In genomic region chr1:14572861-14573260, GRCh38 we compare ENCODE assay signal across 32 cellular contexts.
"Had no signal": no experiment of that assay in that cellular context is flagged by ENCODE, and none has a peak within 500 bp of the region (broad histone marks: within the 10 kb centered on the region; RNA-seq: fewer than 3 reads in every experiment).

No MANE protein-coding gene starts in this region.

- H3K36me3 Mint-ChIP-seq: activated CD4-positive, alpha-beta memory T cell treated with anti-CD3 and anti-CD28 coated beads for 36 hours; activated CD8-positive, alpha-beta memory T cell treated with anti-CD3 and anti-CD28 coated beads, Interleukin-2, amount 10 ng/mL, durations not matched to agents 7 days and 5 days; activated naive CD4-positive, alpha-beta T cell treated with anti-CD3 and anti-CD28 coated beads, Interleukin-2, amount 50 U/mL, for 24 hours; activated naive CD8-positive, alpha-beta T cell treated with anti-CD3 and anti-CD28 coated beads for 36 hours had no signal

- H3K36me3 ChIP-seq: adrenal gland, esophagus muscularis mucosa, gastrocnemius medialis, WERI-Rb-1 had no signal

- H3K9me3 ChIP-seq: adrenal gland, body of pancreas, esophagus muscularis mucosa, gastrocnemius medialis had no signal

- H3K9me3 Mint-ChIP-seq: activated T-helper 1 cell treated with anti-CD3 and anti-CD28 coated beads, Interleukin-12 subunit alpha, Interleukin-12 subunit beta, Interleukin-2, Interleukin-4 antibody, amounts not matched to agents 30 ng/mL and 10 ng/mL and 1 ng/mL, durations not matched to agents 14 hours and 24 hours and 36 hours; T-helper 2 cell treated with Interferon-gamma antibody and Interleukin-4, amounts not matched to agents 5 μg/mL and 100 μg/mL, for 36 hours had no signal

- H3K27ac Mint-ChIP-seq: activated B cell treated with CpG ODN at 0.5 μM for 24 hours; activated CD4-positive, alpha-beta memory T cell treated with anti-CD3 and anti-CD28 coated beads for 36 hours; activated CD8-positive, alpha-beta memory T cell treated with anti-CD3 and anti-CD28 coated beads, Interleukin-2, amount 10 ng/mL, durations not matched to agents 7 days and 5 days; activated CD8-positive, alpha-beta T cell treated with anti-CD3 and anti-CD28 coated beads, Interleukin-2, amount 10 ng/mL, durations not matched to agents 7 days and 5 days; activated naive CD4-positive, alpha-beta T cell treated with anti-CD3 and anti-CD28 coated beads for 36 hours; activated naive CD4-positive, alpha-beta T cell treated with anti-CD3 and anti-CD28 coated beads, Interleukin-2, amount 50 U/mL, for 24 hours; activated naive CD8-positive, alpha-beta T cell treated with anti-CD3 and anti-CD28 coated beads for 36 hours; activated naive CD8-positive, alpha-beta T cell treated with anti-CD3 and anti-CD28 coated beads, Interleukin-2, amount 50 U/mL, for 24 hours; activated T-helper 1 cell treated with anti-CD3 and anti-CD28 coated beads, Interleukin-12 subunit alpha, Interleukin-12 subunit beta, Interleukin-2, Interleukin-4 antibody, amounts not matched to agents 30 ng/mL and 10 ng/mL and 1 ng/mL, durations not matched to agents 14 hours and 24 hours and 36 hours; activated T-helper 2 cell treated with anti-CD3 and anti-CD28 coated beads, Interferon-gamma antibody, Interleukin-2, Interleukin-4, amounts not matched to agents 10 μg/mL and 5 μg/mL and 100 μg/mL, durations not matched to agents 14 hours and 24 hours and 36 hours; effector memory CD8-positive, alpha-beta T cell; T-helper 17 cell; T-helper 2 cell treated with Interferon-gamma antibody and Interleukin-4, amounts not matched to agents 5 μg/mL and 100 μg/mL, for 36 hours had no signal

- H3K4me3 Mint-ChIP-seq: activated B cell treated with CpG ODN at 0.5 μM for 24 hours; activated CD4-positive, alpha-beta memory T cell treated with anti-CD3 and anti-CD28 coated beads for 36 hours; activated CD8-positive, alpha-beta memory T cell treated with anti-CD3 and anti-CD28 coated beads, Interleukin-2, amount 10 ng/mL, durations not matched to agents 7 days and 5 days; activated CD8-positive, alpha-beta T cell treated with anti-CD3 and anti-CD28 coated beads, Interleukin-2, amount 10 ng/mL, durations not matched to agents 7 days and 5 days; activated naive CD4-positive, alpha-beta T cell treated with anti-CD3 and anti-CD28 coated beads for 36 hours; activated naive CD4-positive, alpha-beta T cell treated with anti-CD3 and anti-CD28 coated beads, Interleukin-2, amount 50 U/mL, for 24 hours; activated naive CD8-positive, alpha-beta T cell treated with anti-CD3 and anti-CD28 coated beads for 36 hours; activated naive CD8-positive, alpha-beta T cell treated with anti-CD3 and anti-CD28 coated beads, Interleukin-2, amount 50 U/mL, for 24 hours; activated T-helper 1 cell treated with anti-CD3 and anti-CD28 coated beads, Interleukin-12 subunit alpha, Interleukin-12 subunit beta, Interleukin-2, Interleukin-4 antibody, amounts not matched to agents 30 ng/mL and 10 ng/mL and 1 ng/mL, durations not matched to agents 14 hours and 24 hours and 36 hours; effector memory CD8-positive, alpha-beta T cell; T-helper 17 cell; T-helper 2 cell treated with Interferon-gamma antibody and Interleukin-4, amounts not matched to agents 5 μg/mL and 100 μg/mL, for 36 hours had no signal

- H3K4me1 ChIP-seq: adrenal gland, body of pancreas, esophagus muscularis mucosa, foreskin keratinocyte, gastrocnemius medialis had no signal

- DNase-seq: activated B cell treated with CpG ODN at 0.5 μM for 24 hours; activated CD4-positive, alpha-beta memory T cell treated with anti-CD3 and anti-CD28 coated beads for 36 hours; activated CD4-positive, alpha-beta T cell treated with anti-CD3 and anti-CD28 coated beads for 48 hours; activated CD4-positive, alpha-beta T cell treated with anti-CD3 and anti-CD28 coated beads, Interleukin-2, amount 50 U/mL, for 1 hour; activated CD8-positive, alpha-beta memory T cell treated with anti-CD3 and anti-CD28 coated beads, Interleukin-2, amount 10 ng/mL, durations not matched to agents 7 days and 5 days; activated CD8-positive, alpha-beta memory T cell treated with anti-CD3 and anti-CD28 coated beads, Interleukin-2, amount 50 U/mL, for 4 hours; activated CD8-positive, alpha-beta T cell treated with anti-CD3 and anti-CD28 coated beads, Interleukin-2, amount 10 ng/mL, durations not matched to agents 7 days and 5 days; activated effector memory CD4-positive, alpha-beta T cell treated with anti-CD3 and anti-CD28 coated beads, Interleukin-2, amount 50 U/mL, for 16 hours; activated naive CD4-positive, alpha-beta T cell treated with anti-CD3 and anti-CD28 coated beads for 36 hours; activated naive CD8-positive, alpha-beta T cell treated with anti-CD3 and anti-CD28 coated beads for 36 hours; activated naive CD8-positive, alpha-beta T cell treated with anti-CD3 and anti-CD28 coated beads, Interleukin-2, amount 50 U/mL, for 24 hours; activated T-cell treated with anti-CD3 and anti-CD28 coated beads, Interleukin-2, amount 50 U/mL, for 1 hour; activated T-cell treated with anti-CD3 and anti-CD28 coated beads, Interleukin-2, amount 50 U/mL, for 48 hours; adrenal gland; aorta; body of pancreas; cortex of kidney; dermis blood vessel endothelial cell; effector CD4-positive, alpha-beta T cell; effector memory CD8-positive, alpha-beta T cell; erythroblast; foreskin keratinocyte; gastrocnemius medialis; T-helper 1 cell; T-helper 17 cell; T1000; WERI-Rb-1 had no signal

- H3K27ac ChIP-seq: adrenal gland, body of pancreas, esophagus muscularis mucosa, foreskin keratinocyte, gastrocnemius medialis, WERI-Rb-1 had no signal

- H3K4me3 ChIP-seq: adrenal gland, body of pancreas, esophagus muscularis mucosa, gastrocnemius medialis had no signal

- H3K27me3 ChIP-seq: adrenal gland, body of pancreas, esophagus muscularis mucosa, gastrocnemius medialis had no signal

- H3K27me3 Mint-ChIP-seq: activated CD8-positive, alpha-beta memory T cell treated with anti-CD3 and anti-CD28 coated beads, Interleukin-2, amount 10 ng/mL, durations not matched to agents 7 days and 5 days; T-helper 17 cell had no signal

- H3K4me1 Mint-ChIP-seq: activated B cell treated with CpG ODN at 0.5 μM for 24 hours; activated CD8-positive, alpha-beta memory T cell treated with anti-CD3 and anti-CD28 coated beads, Interleukin-2, amount 10 ng/mL, durations not matched to agents 7 days and 5 days; activated naive CD4-positive, alpha-beta T cell treated with anti-CD3 and anti-CD28 coated beads, Interleukin-2, amount 50 U/mL, for 24 hours; activated naive CD8-positive, alpha-beta T cell treated with anti-CD3 and anti-CD28 coated beads for 36 hours; activated naive CD8-positive, alpha-beta T cell treated with anti-CD3 and anti-CD28 coated beads, Interleukin-2, amount 50 U/mL, for 24 hours; T-helper 17 cell had no signal
